Comparison of ENCODE assay signal across 8 cellular contexts in the genomic region with DNA sequence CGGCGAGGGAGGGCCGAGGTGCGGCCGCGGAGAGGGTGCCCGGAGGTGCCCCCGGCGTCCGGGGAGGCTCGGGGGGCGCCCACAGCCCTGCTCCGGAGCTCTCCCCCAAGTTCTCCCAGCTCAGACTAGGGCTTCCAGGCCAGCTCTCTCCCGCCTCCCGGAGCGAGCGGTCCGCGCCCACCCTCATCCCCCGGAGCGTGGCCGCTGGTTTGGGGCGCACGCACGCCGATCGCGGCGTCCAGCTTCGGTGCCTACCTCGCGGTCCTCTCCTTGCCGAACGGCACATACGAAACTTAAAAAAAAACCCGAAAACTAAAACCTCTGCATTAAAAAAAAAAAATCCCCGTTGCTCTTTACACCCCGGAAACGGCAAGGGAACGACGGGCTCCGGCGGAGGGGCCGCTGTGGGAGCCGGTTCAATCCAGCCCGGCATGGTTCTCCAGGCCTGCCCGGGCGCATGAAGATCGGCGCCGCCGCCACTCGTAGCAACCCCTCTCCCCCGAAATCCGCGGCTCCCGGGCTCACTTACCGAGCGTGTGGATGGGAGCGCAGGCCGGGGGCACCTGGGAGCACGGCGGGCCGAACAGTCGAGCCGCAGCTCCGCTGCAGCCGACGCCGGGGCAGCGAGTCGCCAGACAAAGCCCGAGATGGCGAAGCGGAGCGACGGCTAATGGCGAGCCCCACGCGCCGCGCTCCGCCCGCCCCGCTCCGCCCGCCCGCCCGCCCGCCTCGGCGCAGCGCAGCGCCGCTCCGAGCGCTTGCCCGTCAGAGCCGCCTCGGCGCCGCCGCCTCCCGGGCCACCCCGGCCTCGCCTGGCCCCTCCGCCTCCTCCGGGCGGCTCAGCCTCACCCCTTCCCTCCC. TPM values are rescaled to one million over a fixed set of nuclear protein-coding genes. Genes with fewer than 3 reads are reported as not detected.
A peak's percentile ranks its signal among the peaks of the same experiment; 100 is the strongest.
DNase-seq lines count a peak whose midpoint lies in the region; ATAC-seq and TF ChIP-seq lines count a peak whose summit lies in the region.

No MANE protein-coding gene starts in this region.

- peak overlapping the region; percentile 99 for H3K14ac ChIP-seq in trophoblast cell (ENCODE audit: low read length)

- peak overlapping the region; percentile 73 for H3K23ac ChIP-seq in trophoblast cell (ENCODE audit: low read length)

- H3K4me2 ChIP-seq in trophoblast cell (ENCODE audit: low read length), result peak overlapping the region; percentile 93

- H3K79me2 ChIP-seq in trophoblast cell (ENCODE audit: control insufficient read depth, insufficient read depth, low read length, poor library complexity), result peaks cover 26% of the 10 kb centered on the region

- ATAC-seq in HG02588 (IDR thresholded peaks at IDR 0.05; ENCODE audit: unreplicated experiment) (peak; percentile 1), HG03469 (IDR thresholded peaks at IDR 0.05; ENCODE audit: unreplicated experiment) (no peak)
- ATAC-seq in activated naive CD8-positive, alpha-beta T cell treated with anti-CD3 and anti-CD28 coated beads, Interleukin-2, amount 50 U/mL, for 24 hours, result peak; percentile 18

- no peak for TF ChIP-seq CTCF in Calu3 (IDR thresholded peaks at IDR 0.05; ENCODE audit: unreplicated experiment)
- TF ChIP-seq CTCF in RWPE1 (conservative IDR thresholded peaks at IDR 0.05; ENCODE audit: low read depth), result no peak
- TF ChIP-seq CTCF in cardiac muscle cell (IDR thresholded peaks at IDR 0.05; ENCODE audit: low read depth, low read length), result no peak

- H2AFZ ChIP-seq in trophoblast cell (ENCODE audit: insufficient read depth, low read length, poor library complexity), result peak overlapping the region; percentile 78

- peak overlapping the region; percentile 100 for H3K4me3 ChIP-seq in cardiac muscle cell
- H3K4me3 ChIP-seq in trophoblast cell (ENCODE audit: low read depth, low read length), result peak overlapping the region; percentile 98

- H3K9me3 ChIP-seq in cardiac muscle cell (ENCODE audit: low read depth) (no peaks in the 10 kb centered on the region), trophoblast cell (ENCODE audit: insufficient read depth, low read depth, low read length) (no peaks in the 10 kb centered on the region)

- H3K27ac Mint-ChIP-seq in Calu3 (ENCODE audit: unreplicated experiment), result peak overlapping the region; percentile 79
- H3K27ac Mint-ChIP-seq in activated naive CD8-positive, alpha-beta T cell treated with anti-CD3 and anti-CD28 coated beads, Interleukin-2, amount 50 U/mL, for 24 hours, result peak overlapping the region; percentile 93

- H4K91ac ChIP-seq in trophoblast cell (ENCODE audit: low read depth, low read length), result peak overlapping the region; percentile 96

- H3K79me1 ChIP-seq in trophoblast cell (ENCODE audit: low read length), result peaks cover 32% of the 10 kb centered on the region

- TSS peak; percentile 15 for BruUV-seq in Calu3 (replicated peaks; lab: Mats Ljungman, UMichigan)

- WGBS in trophoblast cell (ENCODE audit: extremely low coverage, insufficient coverage, insufficient read length), result no CpG with 5 or more reads among the region's 109 CpGs

- peak overlapping the region; percentile 32 for H2BK12ac ChIP-seq in trophoblast cell (ENCODE audit: low read length)

- DNase-seq in Calu3 (peak; percentile 67), RWPE1 (ENCODE audit: low spot score) (peak; percentile 38), cardiac muscle cell (ENCODE audit: low read depth in 1 of 2, low spot score in 1 of 2) (peak; percentile 68 to 71), trophoblast cell (peak; percentile 12 to 51), NCI-H1436 treated with DMSO at 0.1 percent for 48 hours (lab: John Stamatoyannopoulos, UW) (no peak)
- peak; percentile 62 for DNase-seq in activated naive CD8-positive, alpha-beta T cell treated with anti-CD3 and anti-CD28 coated beads, Interleukin-2, amount 50 U/mL, for 24 hours

- H3K27me3 Mint-ChIP-seq in Calu3 (ENCODE audit: unreplicated experiment), result no peaks in the 10 kb centered on the region
- no peaks in the 10 kb centered on the region for H3K27me3 Mint-ChIP-seq in activated naive CD8-positive, alpha-beta T cell treated with anti-CD3 and anti-CD28 coated beads, Interleukin-2, amount 50 U/mL, for 24 hours

- peak overlapping the region; percentile 99 for H3K18ac ChIP-seq in trophoblast cell (ENCODE audit: low read length)

- CTCF ChIA-PET in Calu3 (lab: Charles Lee), result interaction anchor here (0.7 to 2.0 kb wide), 7 partner anchors 14 to 125 kb away, joined by 3 to 9 read pairs (median 5); a partner anchor contains a TSS
- CTCF ChIA-PET in RWPE1 (lab: Yijun Ruan, JAX), result interaction anchor here (0.5 to 1.1 kb wide), 7 partner anchors 10 to 130 kb away, joined by 3 to 6 read pairs (median 3); no protein-coding TSS in a partner anchor

- H3K36me3 Mint-ChIP-seq in Calu3 (ENCODE audit: insufficient read depth, unreplicated experiment), result peaks cover 74% of the 10 kb centered on the region
- H3K36me3 Mint-ChIP-seq in activated naive CD8-positive, alpha-beta T cell treated with anti-CD3 and anti-CD28 coated beads, Interleukin-2, amount 50 U/mL, for 24 hours (ENCODE audit: low read depth), result peaks cover 23% of the 10 kb centered on the region

- POLR2A ChIA-PET in RWPE1 (lab: Yijun Ruan, JAX; ENCODE audit: low non-redundant PET), result interaction anchor here (1.4 kb wide), 1 partner anchor 106 kb away, joined by 3 read pairs; no protein-coding TSS in a partner anchor

- H3K36me3 ChIP-seq in cardiac muscle cell, result peaks cover 14% of the 10 kb centered on the region
- peaks cover 10 to 24% of the 10 kb centered on the region in 2 experiments for H3K36me3 ChIP-seq in trophoblast cell (ENCODE audit: control insufficient read depth in 1 of 2, insufficient read depth in 2 of 2, low read length in 2 of 2)

- peak overlapping the region; percentile 97 for H2AK5ac ChIP-seq in trophoblast cell (ENCODE audit: low read length)

- no peaks in the 10 kb centered on the region for H3K9me3 Mint-ChIP-seq in Calu3 (ENCODE audit: low read depth, unreplicated experiment)
- H3K9me3 Mint-ChIP-seq in activated naive CD8-positive, alpha-beta T cell treated with anti-CD3 and anti-CD28 coated beads, Interleukin-2, amount 50 U/mL, for 24 hours, result no peaks in the 10 kb centered on the region

- peaks cover 16% of the 10 kb centered on the region for H3K4me1 ChIP-seq in cardiac muscle cell (ENCODE audit: low read depth)
- H3K4me1 ChIP-seq in trophoblast cell (ENCODE audit: control insufficient read depth in 1 of 2, insufficient read depth in 2 of 2, low read length in 2 of 2), result peaks cover 8 to 15% of the 10 kb centered on the region in 2 experiments

- H2BK5ac ChIP-seq in trophoblast cell (ENCODE audit: low read depth, low read length, poor library complexity), result peak overlapping the region; percentile 96

- H3K4me3 Mint-ChIP-seq in Calu3 (ENCODE audit: low read depth, unreplicated experiment), result peak overlapping the region; percentile 86
- H3K4me3 Mint-ChIP-seq in activated naive CD8-positive, alpha-beta T cell treated with anti-CD3 and anti-CD28 coated beads, Interleukin-2, amount 50 U/mL, for 24 hours, result peak overlapping the region; percentile 89

- peak overlapping the region; percentile 100 for H3K4ac ChIP-seq in trophoblast cell (ENCODE audit: low read depth, low read length)

- H3K27me3 ChIP-seq in cardiac muscle cell (no peaks in the 10 kb centered on the region), trophoblast cell (ENCODE audit: insufficient read depth, low read length) (no peaks in the 10 kb centered on the region)

- H3K27ac ChIP-seq in RWPE1, result peak overlapping the region; percentile 99
- peak overlapping the region; percentile 98 for H3K27ac ChIP-seq in cardiac muscle cell
- peak overlapping the region; percentile 97 for H3K27ac ChIP-seq in trophoblast cell (ENCODE audit: low read depth, low read length)

- H3K4me1 Mint-ChIP-seq in Calu3 (ENCODE audit: low read depth, unreplicated experiment), result peaks cover 37% of the 10 kb centered on the region
- peaks cover 38% of the 10 kb centered on the region for H3K4me1 Mint-ChIP-seq in activated naive CD8-positive, alpha-beta T cell treated with anti-CD3 and anti-CD28 coated beads, Interleukin-2, amount 50 U/mL, for 24 hours

- H4K12ac ChIP-seq in trophoblast cell (ENCODE audit: low read depth, low read length), result peak overlapping the region; percentile 93

- peak overlapping the region; percentile 96 for H4K8ac ChIP-seq in trophoblast cell (ENCODE audit: low read depth, low read length)

- peak overlapping the region; percentile 100 for H3K9ac ChIP-seq in trophoblast cell (ENCODE audit: low read length)

- intact Hi-C loops in Calu3 (cut with micrococcal nuclease; ENCODE audit: unreplicated experiment), result loop anchor here (5.0 kb wide), 2 partner anchors 107 to 127 kb away; a partner anchor contains a TSS

- peak overlapping the region; percentile 96 for H2BK120ac ChIP-seq in trophoblast cell (ENCODE audit: insufficient read depth, low read length, poor library complexity)

RNA-seq across cellular contexts. Expression of a gene that starts 1.0 kb away (rescaled TPM):
- total RNA-seq in Calu3 (2022) (92.1 and 94.2 TPM in 2 replicates), cardiac muscle cell (70.6 and 75.0 TPM in 2 replicates)
- polyA plus RNA-seq in cardiac muscle cell, result 51.1 and 52.1 TPM in 2 replicates
- 57.0 and 58.2 TPM in 2 replicates for polyA plus RNA-seq in trophoblast cell (2013)

RNA-seq across cellular contexts. Expression of a gene that starts 20.8 kb away (rescaled TPM):
- total RNA-seq in Calu3 (2022), result 93.1 and 112 TPM in 2 replicates
- total RNA-seq in cardiac muscle cell, result 79.0 and 91.0 TPM in 2 replicates
- polyA plus RNA-seq in cardiac muscle cell, result 24.7 and 31.4 TPM in 2 replicates
- 78.0 and 80.6 TPM in 2 replicates for polyA plus RNA-seq in trophoblast cell (2013)

RNA-seq across cellular contexts. Expression of a gene that starts 33.7 kb away (rescaled TPM):
- total RNA-seq in Calu3 (2022) (56.0 and 58.8 TPM in 2 replicates), cardiac muscle cell (31.3 and 43.9 TPM in 2 replicates)
- polyA plus RNA-seq in cardiac muscle cell, result 40.5 and 50.7 TPM in 2 replicates
- 36.3 and 39.2 TPM in 2 replicates for polyA plus RNA-seq in trophoblast cell (2013)

RNA-seq across cellular contexts. Expression of a gene that starts 47.5 kb away (rescaled TPM):
- total RNA-seq in Calu3 (2022) (not detected in 2 replicates), cardiac muscle cell (not detected in 2 replicates)
- polyA plus RNA-seq in cardiac muscle cell, result not detected in 2 replicates
- polyA plus RNA-seq in trophoblast cell (2013), result 0.01 and 0.03 TPM in 2 replicates

RNA-seq across cellular contexts. Expression of a gene that starts 49.9 kb away (rescaled TPM):
- total RNA-seq in Calu3 (2022) (0.19 TPM in 1 of 2 replicates, not detected in the other), cardiac muscle cell (3.1 and 6.4 TPM in 2 replicates)
- 5.5 and 6.4 TPM in 2 replicates for polyA plus RNA-seq in cardiac muscle cell
- polyA plus RNA-seq in trophoblast cell (2013), result 0.30 and 0.35 TPM in 2 replicates
